1 cellular context compared by ENCODE assay signal in the genomic region with DNA sequence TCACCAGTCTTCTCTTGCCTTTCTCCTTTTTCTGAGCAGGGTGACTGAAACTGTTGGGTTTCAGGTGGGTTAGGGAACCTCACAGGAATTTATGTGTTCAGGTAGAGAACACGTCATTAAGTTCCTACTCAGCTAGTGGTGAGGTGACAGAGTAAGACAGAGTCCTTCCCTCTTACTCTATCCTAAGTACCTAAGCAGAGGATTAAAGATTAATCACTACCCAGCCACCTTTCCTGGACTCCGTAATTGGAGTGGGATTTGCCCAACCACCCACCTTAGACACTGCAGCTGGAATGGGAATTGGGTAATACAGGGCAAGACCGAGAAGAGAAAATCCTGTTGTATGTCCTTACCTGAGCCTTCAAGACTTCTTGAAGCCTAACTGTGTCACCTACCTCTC.
TF ChIP-seq lines count a peak whose summit lies in the region.

No MANE protein-coding gene starts in this region.

TF ChIP-seq in HepG2, 621 proteins besides CTCF, POLR2A, EP300 and RAD21 (continued from another document):
- TF ChIP-seq ZBTB46 (CRISPR knock-in tag; IDR thresholded peaks at IDR 0.05; ENCODE audit: borderline replicate concordance) (no peak), NR2F1 (CRISPR knock-in tag; IDR thresholded peaks at IDR 0.05) (no peak), ZNF598 (CRISPR knock-in tag; IDR thresholded peaks at IDR 0.05; ENCODE audit: borderline replicate concordance) (no peak), ZNF607 (CRISPR knock-in tag; IDR thresholded peaks at IDR 0.05; ENCODE audit: borderline replicate concordance) (no peak), TBX2 (CRISPR knock-in tag; IDR thresholded peaks at IDR 0.05; ENCODE audit: borderline replicate concordance) (no peak)
